ENCODE assay signal across 8 cellular contexts in the genomic region with DNA sequence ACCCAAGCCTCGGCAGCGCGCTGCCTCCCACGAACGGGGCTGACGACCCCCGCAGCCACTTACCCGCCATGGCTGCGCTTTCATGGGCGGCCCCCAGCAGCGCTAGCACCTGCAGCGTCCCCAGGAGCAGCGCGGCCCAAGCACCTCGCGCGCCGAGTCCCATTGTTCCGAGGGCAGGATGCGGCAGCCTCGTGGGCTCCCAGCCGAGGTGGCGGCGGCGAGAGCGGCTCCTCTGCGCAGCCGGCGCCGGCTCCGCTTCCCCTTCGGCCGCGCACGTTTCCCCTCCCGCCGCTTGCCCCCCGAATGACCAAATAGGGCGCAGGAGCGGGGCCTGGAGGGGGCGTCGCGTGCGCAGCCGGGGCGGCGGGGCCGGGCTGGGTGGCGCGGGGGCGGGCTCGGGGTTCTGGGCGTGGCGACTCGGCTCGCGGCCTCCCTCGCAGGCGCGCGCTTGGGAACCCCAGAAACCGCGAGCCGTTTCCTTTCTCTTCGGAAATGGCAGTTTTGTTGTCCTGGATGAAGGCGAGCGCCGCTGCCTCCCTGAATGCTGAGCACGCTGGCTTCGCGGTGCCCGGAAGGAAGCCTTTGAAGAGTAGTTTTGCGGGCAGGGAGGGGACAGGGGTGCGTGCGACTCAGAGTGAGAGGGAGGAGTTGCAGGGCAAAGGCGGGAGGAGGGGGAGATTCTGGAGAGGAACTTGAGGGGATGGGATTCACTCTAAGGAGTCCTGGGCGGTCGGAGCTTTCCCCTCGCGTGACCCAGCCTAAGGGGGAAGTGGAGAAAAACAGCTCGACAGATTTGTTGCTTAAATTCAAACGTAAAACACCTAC. TPM values are rescaled to one million over a fixed set of nuclear protein-coding genes. Genes with fewer than 3 reads are reported as not detected.
DNase-seq lines count a peak whose midpoint lies in the region; ATAC-seq and TF ChIP-seq lines count a peak whose summit lies in the region.

A gene with protein sequence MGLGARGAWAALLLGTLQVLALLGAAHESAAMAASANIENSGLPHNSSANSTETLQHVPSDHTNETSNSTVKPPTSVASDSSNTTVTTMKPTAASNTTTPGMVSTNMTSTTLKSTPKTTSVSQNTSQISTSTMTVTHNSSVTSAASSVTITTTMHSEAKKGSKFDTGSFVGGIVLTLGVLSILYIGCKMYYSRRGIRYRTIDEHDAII (minus strand): TSS at position 305 of the 825 bp plus-strand sequence. CDS start 142 bp downstream, at position 163.

- DNase-seq in HFF-Myc (ENCODE audit: extremely low read depth, low read depth) = no peak
- peak; percentile 94 for DNase-seq in NB4 (ENCODE audit: low read depth)
- peak; percentile 42 for DNase-seq in amniotic epithelial cell (ENCODE audit: low read depth)
- peak; percentile 86 for DNase-seq in left ventricle myocardium inferior
- DNase-seq in psoas muscle = peak; percentile 79 to 86

- peaks cover 32% of the 10 kb centered on the region for H3K36me3 Mint-ChIP-seq in T-helper 1 cell treated with Interleukin-12 subunit alpha and Interleukin-12 subunit beta and Interleukin-4 antibody, amounts not matched to agents 30 μg/mL and 1 μg/mL, for 36 hours (ENCODE audit: low read depth)

- H3K4me1 Mint-ChIP-seq in T-helper 1 cell treated with Interleukin-12 subunit alpha and Interleukin-12 subunit beta and Interleukin-4 antibody, amounts not matched to agents 30 μg/mL and 1 μg/mL, for 36 hours (ENCODE audit: low read depth) = peaks cover 68% of the 10 kb centered on the region

- no peaks in the 10 kb centered on the region for H3K27me3 ChIP-seq in left ventricle myocardium inferior (ENCODE audit: low read depth)
- H3K27me3 ChIP-seq in psoas muscle (ENCODE audit: insufficient read depth in 3 of 3, low read length in 2 of 3) = no peaks in the 10 kb centered on the region

- ATAC-seq in psoas muscle = peak; percentile 73 to 81 (median 78)

- H3K9me3 Mint-ChIP-seq in T-helper 1 cell treated with Interleukin-12 subunit alpha and Interleukin-12 subunit beta and Interleukin-4 antibody, amounts not matched to agents 30 μg/mL and 1 μg/mL, for 36 hours = no peaks in the 10 kb centered on the region

- H3K36me3 ChIP-seq in left ventricle myocardium inferior (peaks cover 9% of the 10 kb centered on the region), psoas muscle (ENCODE audit: insufficient read depth in 1 of 2, low read depth in 1 of 2) (peaks cover 0 to 8% of the 10 kb centered on the region in 2 donors), urinary bladder (ENCODE audit: insufficient read depth) (peaks cover 2% of the 10 kb centered on the region)

- TF ChIP-seq CTCF in GM12874 (IDR thresholded peaks at IDR 0.05; ENCODE audit: insufficient read depth, low read depth, low read length) = 0 out of 2 replicates have a peak, but pooled peaks have one; percentile 0
- TF ChIP-seq CTCF in HFF-Myc (IDR thresholded peaks at IDR 0.05; ENCODE audit: low read depth, low read length, missing control alignments) = no peak
- TF ChIP-seq CTCF in NB4 (IDR thresholded peaks at IDR 0.05; ENCODE audit: low read depth, low read length) = no peak
- TF ChIP-seq CTCF in left ventricle myocardium inferior (IDR thresholded peaks at IDR 0.05; ENCODE audit: borderline replicate concordance) = no peak
- no peak for TF ChIP-seq CTCF in psoas muscle (IDR thresholded peaks at IDR 0.05)

- intact Hi-C loops in left ventricle myocardium inferior (cut with micrococcal nuclease) (no loop called here), psoas muscle (cut with DNase I) (loop anchor here (2.0 to 5.0 kb wide), 2 partner anchors 105 to 106 kb away; a partner anchor contains a TSS)

- H3K27me3 Mint-ChIP-seq in T-helper 1 cell treated with Interleukin-12 subunit alpha and Interleukin-12 subunit beta and Interleukin-4 antibody, amounts not matched to agents 30 μg/mL and 1 μg/mL, for 36 hours (ENCODE audit: low read depth) = no peaks in the 10 kb centered on the region

- peak within 1 kb of the TSS; percentile 90 for H3K27ac ChIP-seq in left ventricle myocardium inferior (replicated peaks)
- H3K27ac ChIP-seq in psoas muscle = peak within 1 kb of the TSS; percentile 83
- H3K27ac ChIP-seq in urinary bladder (ENCODE audit: low read depth) = peak within 1 kb of the TSS; percentile 77

- H3K4me1 ChIP-seq in left ventricle myocardium inferior (peaks cover 55% of the 10 kb centered on the region), psoas muscle (peaks cover 8% of the 10 kb centered on the region), urinary bladder (ENCODE audit: insufficient read depth) (peaks cover 2% of the 10 kb centered on the region)

- H3K27ac Mint-ChIP-seq in T-helper 1 cell treated with Interleukin-12 subunit alpha and Interleukin-12 subunit beta and Interleukin-4 antibody, amounts not matched to agents 30 μg/mL and 1 μg/mL, for 36 hours = peak within 1 kb of the TSS; percentile 98

- H3K9me3 ChIP-seq in left ventricle myocardium inferior (replicated peaks) (no peaks in the 10 kb centered on the region), psoas muscle (no peaks in the 10 kb centered on the region)

- H3K4me3 Mint-ChIP-seq in T-helper 1 cell treated with Interleukin-12 subunit alpha and Interleukin-12 subunit beta and Interleukin-4 antibody, amounts not matched to agents 30 μg/mL and 1 μg/mL, for 36 hours = peak within 1 kb of the TSS; percentile 96

- H3K4me3 ChIP-seq in HFF-Myc (replicated peaks; ENCODE audit: low read depth, low read length) = peak within 1 kb of the TSS; percentile 86
- H3K4me3 ChIP-seq in NB4 (ENCODE audit: low read depth, low read length) = peak within 1 kb of the TSS; percentile 79
- peak within 1 kb of the TSS; percentile 98 for H3K4me3 ChIP-seq in left ventricle myocardium inferior
- H3K4me3 ChIP-seq in psoas muscle = peak within 1 kb of the TSS; percentile 94
- peak within 1 kb of the TSS; percentile 82 for H3K4me3 ChIP-seq in urinary bladder (ENCODE audit: low read depth, low read length)

- peak; percentile 88 for TF ChIP-seq POLR2A in NB4 (IDR thresholded peaks at IDR 0.05; ENCODE audit: extremely low read depth, insufficient read length)

- 0% methylated on average over 73 to 82 of the region's 82 CpGs for WGBS in psoas muscle, 3 donors
- whole genome bisulfite sequencing in urinary bladder = under 1% methylated on average over 82 of the region's 82 CpGs

RNA-seq across cellular contexts. Expression of the gene that starts here (rescaled TPM):
- total RNA-seq in left ventricle myocardium inferior = 70.2 TPM
- 10 to 100 TPM; 16.9 to 42.6 (median 34.3) TPM for total RNA-seq in psoas muscle
- 10 to 100 TPM; 10.8 to 13.1 (median 12.6) TPM for polyA plus RNA-seq in psoas muscle
- total RNA-seq in urinary bladder = 188 TPM
- polyA plus RNA-seq in urinary bladder = 98.0 TPM
